Comparison of ENCODE assay signal across 1 cellular context in genomic region chr1:29236993-29237905, GRCh38.
TF ChIP-seq lines count a peak whose summit lies in the region.

No MANE protein-coding gene starts in this region.

TF ChIP-seq in HEK293, 187 proteins besides CTCF, POLR2A, EP300 and RAD21 (continued from another document and continues in another):
- TF ChIP-seq ZNF513 (tag by site-specific recombination; IDR thresholded peaks at IDR 0.05) (no peak), ZNF670 (tag by site-specific recombination; IDR thresholded peaks at IDR 0.05; ENCODE audit: low read depth) (no peak), ZNF202 (tag by site-specific recombination; IDR thresholded peaks at IDR 0.05; ENCODE audit: borderline replicate concordance) (no peak), YY2 (tag by site-specific recombination; IDR thresholded peaks at IDR 0.05) (0 out of 2 replicates have a peak, but pooled peaks have one; percentile 59), ZNF19 (tag by site-specific recombination; IDR thresholded peaks at IDR 0.05; ENCODE audit: low read depth) (no peak), ZNF830 (tag by site-specific recombination; IDR thresholded peaks at IDR 0.05; ENCODE audit: low read depth) (no peak), ZNF350 (tag by site-specific recombination; IDR thresholded peaks at IDR 0.05) (no peak), ZNF423 (tag by site-specific recombination; IDR thresholded peaks at IDR 0.05) (no peak), ZNF624 (tag by site-specific recombination; IDR thresholded peaks at IDR 0.05) (no peak), GLIS2 (tag by site-specific recombination; IDR thresholded peaks at IDR 0.05) (peak; percentile 66), ZFHX2 (tag by site-specific recombination; conservative IDR thresholded peaks at IDR 0.05) (peak; percentile 94), ZNF174 (tag by site-specific recombination; IDR thresholded peaks at IDR 0.05) (no peak), SCRT1 (tag by site-specific recombination; IDR thresholded peaks at IDR 0.05; ENCODE audit: borderline replicate concordance) (peak; percentile 78; the same call in 1 of the 2 replicates), ZNF146 (tag by site-specific recombination; IDR thresholded peaks at IDR 0.05) (peak; percentile 44), HOXC10 (CRISPR knock-in tag; IDR thresholded peaks at IDR 0.05) (no peak), SP3 (tag by site-specific recombination; IDR thresholded peaks at IDR 0.05) (peak; percentile 25; the same call in 1 of the 2 replicates), ZBTB21 (tag by site-specific recombination; IDR thresholded peaks at IDR 0.05) (no peak; the same call in 1 of the 2 replicates), ZNF792 (tag by site-specific recombination; IDR thresholded peaks at IDR 0.05) (no peak; the same call in none of the 2 replicates), SETDB1 (IDR thresholded peaks at IDR 0.05; ENCODE audit: insufficient read length, low read length) (no peak), ZBTB11 (tag by site-specific recombination; conservative IDR thresholded peaks at IDR 0.05; ENCODE audit: low read depth) (peak; percentile 68), ZNF596 (tag by site-specific recombination; IDR thresholded peaks at IDR 0.05) (no peak), ZNF341 (tag by site-specific recombination; IDR thresholded peaks at IDR 0.05; ENCODE audit: low read depth) (no peak), ZBTB7A (tag by site-specific recombination; IDR thresholded peaks at IDR 0.05; ENCODE audit: low read depth) (peak; percentile 66), ZNF24 (tag by site-specific recombination; IDR thresholded peaks at IDR 0.05) (no peak), ZBTB49 (tag by site-specific recombination; IDR thresholded peaks at IDR 0.05; ENCODE audit: low read depth) (no peak), HOXA7 (CRISPR knock-in tag; IDR thresholded peaks at IDR 0.05; ENCODE audit: borderline replicate concordance) (no peak), ZNF664 (tag by site-specific recombination; IDR thresholded peaks at IDR 0.05) (no peak), ZNF184 (tag by site-specific recombination; IDR thresholded peaks at IDR 0.05) (no peak), ZBTB17 (tag by site-specific recombination; IDR thresholded peaks at IDR 0.05) (peak; percentile 94), ZNF211 (tag by site-specific recombination; IDR thresholded peaks at IDR 0.05; ENCODE audit: low read depth) (no peak), ZNF837 (tag by site-specific recombination; IDR thresholded peaks at IDR 0.05) (peak; percentile 30; the same call in 1 of the 2 replicates), OSR2 (tag by site-specific recombination; IDR thresholded peaks at IDR 0.05) (no peak), ZNF639 (tag by site-specific recombination; IDR thresholded peaks at IDR 0.05) (peak; percentile 85), ZNF48 (tag by site-specific recombination; IDR thresholded peaks at IDR 0.05) (no peak), ZSCAN18 (tag by site-specific recombination; IDR thresholded peaks at IDR 0.05) (no peak; the same call in none of the 2 replicates), ZNF26 (tag by site-specific recombination; IDR thresholded peaks at IDR 0.05) (no peak)
- TF ChIP-seq, protein P1, sequence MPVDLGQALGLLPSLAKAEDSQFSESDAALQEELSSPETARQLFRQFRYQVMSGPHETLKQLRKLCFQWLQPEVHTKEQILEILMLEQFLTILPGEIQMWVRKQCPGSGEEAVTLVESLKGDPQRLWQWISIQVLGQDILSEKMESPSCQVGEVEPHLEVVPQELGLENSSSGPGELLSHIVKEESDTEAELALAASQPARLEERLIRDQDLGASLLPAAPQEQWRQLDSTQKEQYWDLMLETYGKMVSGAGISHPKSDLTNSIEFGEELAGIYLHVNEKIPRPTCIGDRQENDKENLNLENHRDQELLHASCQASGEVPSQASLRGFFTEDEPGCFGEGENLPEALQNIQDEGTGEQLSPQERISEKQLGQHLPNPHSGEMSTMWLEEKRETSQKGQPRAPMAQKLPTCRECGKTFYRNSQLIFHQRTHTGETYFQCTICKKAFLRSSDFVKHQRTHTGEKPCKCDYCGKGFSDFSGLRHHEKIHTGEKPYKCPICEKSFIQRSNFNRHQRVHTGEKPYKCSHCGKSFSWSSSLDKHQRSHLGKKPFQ (tag by site-specific recombination; IDR thresholded peaks at IDR 0.05) = peak; percentile 93
- TF ChIP-seq, protein P2, sequence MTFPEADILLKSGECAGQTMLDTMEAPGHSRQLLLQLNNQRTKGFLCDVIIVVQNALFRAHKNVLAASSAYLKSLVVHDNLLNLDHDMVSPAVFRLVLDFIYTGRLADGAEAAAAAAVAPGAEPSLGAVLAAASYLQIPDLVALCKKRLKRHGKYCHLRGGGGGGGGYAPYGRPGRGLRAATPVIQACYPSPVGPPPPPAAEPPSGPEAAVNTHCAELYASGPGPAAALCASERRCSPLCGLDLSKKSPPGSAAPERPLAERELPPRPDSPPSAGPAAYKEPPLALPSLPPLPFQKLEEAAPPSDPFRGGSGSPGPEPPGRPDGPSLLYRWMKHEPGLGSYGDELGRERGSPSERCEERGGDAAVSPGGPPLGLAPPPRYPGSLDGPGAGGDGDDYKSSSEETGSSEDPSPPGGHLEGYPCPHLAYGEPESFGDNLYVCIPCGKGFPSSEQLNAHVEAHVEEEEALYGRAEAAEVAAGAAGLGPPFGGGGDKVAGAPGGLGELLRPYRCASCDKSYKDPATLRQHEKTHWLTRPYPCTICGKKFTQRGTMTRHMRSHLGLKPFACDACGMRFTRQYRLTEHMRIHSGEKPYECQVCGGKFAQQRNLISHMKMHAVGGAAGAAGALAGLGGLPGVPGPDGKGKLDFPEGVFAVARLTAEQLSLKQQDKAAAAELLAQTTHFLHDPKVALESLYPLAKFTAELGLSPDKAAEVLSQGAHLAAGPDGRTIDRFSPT (tag by site-specific recombination; IDR thresholded peaks at IDR 0.05) = no peak
- TF ChIP-seq, protein P3, sequence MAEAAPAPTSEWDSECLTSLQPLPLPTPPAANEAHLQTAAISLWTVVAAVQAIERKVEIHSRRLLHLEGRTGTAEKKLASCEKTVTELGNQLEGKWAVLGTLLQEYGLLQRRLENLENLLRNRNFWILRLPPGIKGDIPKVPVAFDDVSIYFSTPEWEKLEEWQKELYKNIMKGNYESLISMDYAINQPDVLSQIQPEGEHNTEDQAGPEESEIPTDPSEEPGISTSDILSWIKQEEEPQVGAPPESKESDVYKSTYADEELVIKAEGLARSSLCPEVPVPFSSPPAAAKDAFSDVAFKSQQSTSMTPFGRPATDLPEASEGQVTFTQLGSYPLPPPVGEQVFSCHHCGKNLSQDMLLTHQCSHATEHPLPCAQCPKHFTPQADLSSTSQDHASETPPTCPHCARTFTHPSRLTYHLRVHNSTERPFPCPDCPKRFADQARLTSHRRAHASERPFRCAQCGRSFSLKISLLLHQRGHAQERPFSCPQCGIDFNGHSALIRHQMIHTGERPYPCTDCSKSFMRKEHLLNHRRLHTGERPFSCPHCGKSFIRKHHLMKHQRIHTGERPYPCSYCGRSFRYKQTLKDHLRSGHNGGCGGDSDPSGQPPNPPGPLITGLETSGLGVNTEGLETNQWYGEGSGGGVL (tag by site-specific recombination; IDR thresholded peaks at IDR 0.05) = peak; percentile 26; the same call in 1 of the 2 replicates
- TF ChIP-seq, protein P4, sequence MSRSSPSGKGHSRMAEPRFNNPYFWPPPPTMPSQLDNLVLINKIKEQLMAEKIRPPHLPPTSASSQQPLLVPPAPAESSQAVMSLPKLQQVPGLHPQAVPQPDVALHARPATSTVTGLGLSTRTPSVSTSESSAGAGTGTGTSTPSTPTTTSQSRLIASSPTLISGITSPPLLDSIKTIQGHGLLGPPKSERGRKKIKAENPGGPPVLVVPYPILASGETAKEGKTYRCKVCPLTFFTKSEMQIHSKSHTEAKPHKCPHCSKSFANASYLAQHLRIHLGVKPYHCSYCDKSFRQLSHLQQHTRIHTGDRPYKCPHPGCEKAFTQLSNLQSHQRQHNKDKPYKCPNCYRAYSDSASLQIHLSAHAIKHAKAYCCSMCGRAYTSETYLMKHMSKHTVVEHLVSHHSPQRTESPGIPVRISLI (tag by site-specific recombination; IDR thresholded peaks at IDR 0.05) = no peak
- TF ChIP-seq, protein P5, sequence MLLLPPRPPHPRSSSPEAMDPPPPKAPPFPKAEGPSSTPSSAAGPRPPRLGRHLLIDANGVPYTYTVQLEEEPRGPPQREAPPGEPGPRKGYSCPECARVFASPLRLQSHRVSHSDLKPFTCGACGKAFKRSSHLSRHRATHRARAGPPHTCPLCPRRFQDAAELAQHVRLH (tag by site-specific recombination; IDR thresholded peaks at IDR 0.05) = peak; percentile 79
